Comparison of ENCODE assay signal across 9 cellular contexts in genomic region chr1:2255420-2256369, GRCh38. TPM values are rescaled to one million over a fixed set of nuclear protein-coding genes. Genes with fewer than 3 reads are reported as not detected.
DNase-seq lines count a peak whose midpoint lies in the region; ATAC-seq, FAIRE-seq and TF ChIP-seq lines count a peak whose summit lies in the region.
"Had no signal": no experiment of that assay in that cellular context is flagged by ENCODE, and none has a peak within 500 bp of the region (broad histone marks: within the 10 kb centered on the region; RNA-seq: fewer than 3 reads in every experiment).

No MANE protein-coding gene starts in this region.

- H3K36me3 Mint-ChIP-seq in astrocyte (ENCODE audit: low read depth, unreplicated experiment), result peaks cover 18% of the 10 kb centered on the region
- peaks cover 26% of the 10 kb centered on the region for H3K36me3 Mint-ChIP-seq in stimulated activated effector memory CD8-positive, alpha-beta T cell treated with anti-CD3 and anti-CD28 coated beads, Interleukin-12 subunit alpha, Interleukin-12 subunit beta, amount 100 ng/mL, for 72 hours

- H3K4me2 ChIP-seq in astrocyte (ENCODE audit: low read length), result peak overlapping the region; percentile 44

- TF ChIP-seq POLR2A in right lobe of liver (IDR thresholded peaks at IDR 0.05), result no peak

- no peaks in the 10 kb centered on the region for H3K27me3 ChIP-seq in astrocyte (ENCODE audit: insufficient read depth, low read length)
- no peaks in the 10 kb centered on the region for H3K27me3 ChIP-seq in right lobe of liver

- intact Hi-C loops in right lobe of liver (cut with DNase I), result no loop called here

- DNase-seq in GM19238 (ENCODE audit: insufficient read length, low spot score) (peak; percentile 55), HT-29 (ENCODE audit: low spot score) (peak; percentile 56), T-helper 9 cell (peak; percentile 62), astrocyte (ENCODE audit: low read depth) (peak; percentile 67), right lobe of liver (no peak), HuH-7 (ENCODE audit: low spot score) (no peak)
- peak; percentile 38 to 83 for DNase-seq in stimulated activated effector memory CD8-positive, alpha-beta T cell treated with anti-CD3 and anti-CD28 coated beads, Interleukin-12 subunit alpha, Interleukin-12 subunit beta, amount 100 ng/mL, for 72 hours (ENCODE audit: low spot score in 2 of 2)

- H3K9ac ChIP-seq in astrocyte (ENCODE audit: low read length), result no peak overlapping the region

- no peak overlapping the region for H3K4me3 Mint-ChIP-seq in astrocyte (ENCODE audit: unreplicated experiment)
- no peak overlapping the region for H3K4me3 Mint-ChIP-seq in stimulated activated effector memory CD8-positive, alpha-beta T cell treated with anti-CD3 and anti-CD28 coated beads, Interleukin-12 subunit alpha, Interleukin-12 subunit beta, amount 100 ng/mL, for 72 hours

- peaks cover 13% of the 10 kb centered on the region for H3K9me3 ChIP-seq in astrocyte (ENCODE audit: insufficient read depth, low read depth, low read length)
- H3K9me3 ChIP-seq in right lobe of liver, result no peaks in the 10 kb centered on the region

- 39% methylated on average over 5 of the region's 5 CpGs for WGBS in right lobe of liver (ENCODE audit: insufficient coverage, low coverage, low lambda C conversion rate, missing lambda C conversion rate)

- H3K9me3 Mint-ChIP-seq in astrocyte (ENCODE audit: unreplicated experiment), result no peaks in the 10 kb centered on the region
- H3K9me3 Mint-ChIP-seq in stimulated activated effector memory CD8-positive, alpha-beta T cell treated with anti-CD3 and anti-CD28 coated beads, Interleukin-12 subunit alpha, Interleukin-12 subunit beta, amount 100 ng/mL, for 72 hours, result no peaks in the 10 kb centered on the region

- peaks cover 100% of the 10 kb centered on the region for H3K79me2 ChIP-seq in astrocyte (ENCODE audit: insufficient read depth, low read length)

- H4K20me1 ChIP-seq in astrocyte (ENCODE audit: insufficient read depth, low read length), result peaks cover 100% of the 10 kb centered on the region

- H3K27me3 Mint-ChIP-seq in astrocyte (ENCODE audit: low read depth, unreplicated experiment), result no peaks in the 10 kb centered on the region

- peaks cover 13% of the 10 kb centered on the region for H3K4me1 ChIP-seq in astrocyte (ENCODE audit: insufficient read depth, low read length)
- H3K4me1 ChIP-seq in right lobe of liver, result peaks cover 0 to 34% (median 11%) of the 10 kb centered on the region in 4 donors

- peak; percentile 85 for FAIRE-seq in astrocyte (lab: Jason Lieb, UNC)
- FAIRE-seq: colon had no signal

- peaks cover 11% of the 10 kb centered on the region for H3K4me1 Mint-ChIP-seq in astrocyte (ENCODE audit: low read depth, unreplicated experiment)
- H3K4me1 Mint-ChIP-seq in stimulated activated effector memory CD8-positive, alpha-beta T cell treated with anti-CD3 and anti-CD28 coated beads, Interleukin-12 subunit alpha, Interleukin-12 subunit beta, amount 100 ng/mL, for 72 hours, result peaks cover 48% of the 10 kb centered on the region

- H3K27ac ChIP-seq in astrocyte (ENCODE audit: low read depth, low read length) (peak overlapping the region; percentile 64), right lobe of liver (peak overlapping the region; percentile 20 to 47 (median 36))

- H2AFZ ChIP-seq in astrocyte (ENCODE audit: low read depth, low read length), result no peak overlapping the region

- H3K4me3 ChIP-seq in astrocyte (ENCODE audit: insufficient read depth, low read depth, low read length) (no peak overlapping the region), right lobe of liver (no peak overlapping the region)

- TF ChIP-seq CTCF in astrocyte (IDR thresholded peaks at IDR 0.05; ENCODE audit: insufficient read depth, low read depth, low read length) (no peak), right lobe of liver (IDR thresholded peaks at IDR 0.05) (no peak)

- H3K27ac Mint-ChIP-seq in astrocyte (ENCODE audit: unreplicated experiment), result no peak overlapping the region
- no peak overlapping the region for H3K27ac Mint-ChIP-seq in stimulated activated effector memory CD8-positive, alpha-beta T cell treated with anti-CD3 and anti-CD28 coated beads, Interleukin-12 subunit alpha, Interleukin-12 subunit beta, amount 100 ng/mL, for 72 hours

- H3K36me3 ChIP-seq in astrocyte (ENCODE audit: insufficient read depth, low read length) (no peaks in the 10 kb centered on the region), right lobe of liver (no peaks in the 10 kb centered on the region)

- peak in 1 of 4 donors; percentile 8 for ATAC-seq in right lobe of liver
- ATAC-seq in stimulated activated effector memory CD8-positive, alpha-beta T cell treated with anti-CD3 and anti-CD28 coated beads, Interleukin-12 subunit alpha, Interleukin-12 subunit beta, amount 100 ng/mL, for 72 hours, result peak; percentile 84
- no peak for ATAC-seq in HG02623 (IDR thresholded peaks at IDR 0.05; ENCODE audit: unreplicated experiment)

RNA-seq across cellular contexts. Expression of gene SKI, which starts 27.6 kb away (rescaled TPM):
- 12.1 and 15.2 TPM in 2 replicates for total RNA-seq in HT-29 (2014; rRNA removed; shearing (Covaris generic))
- total RNA-seq in astrocyte (63.4 and 66.2 TPM in 2 replicates), right lobe of liver (10 to 100 TPM; 23.7 to 84.8 (median 31.4) TPM)

Comparison
In these comparisons a context has a peak if more than half of its experiments do, and no peak if none do; other contexts are left out.
1. DNase-seq: peak in GM19238 (single experiment), HT-29 (single experiment), T-helper 9 cell (single experiment), astrocyte (single experiment) and stimulated activated effector memory CD8-positive, alpha-beta T cell treated with anti-CD3 and anti-CD28 coated beads, Interleukin-12 subunit alpha, Interleukin-12 subunit beta, amount 100 ng/mL, for 72 hours (2 of 2); none in right lobe of liver (0 of 3) and HuH-7 (single experiment).